ENCODE assay signal across 9 cellular contexts in genomic region chr2:11483806-11484147, GRCh38. TPM values are rescaled to one million over a fixed set of nuclear protein-coding genes. Genes with fewer than 3 reads are reported as not detected.
DNase-seq lines count a peak whose midpoint lies in the region; ATAC-seq, FAIRE-seq and TF ChIP-seq lines count a peak whose summit lies in the region.
"Had no signal": no experiment of that assay in that cellular context is flagged by ENCODE, and none has a peak within 500 bp of the region (broad histone marks: within the 10 kb centered on the region; RNA-seq: fewer than 3 reads in every experiment).

No MANE protein-coding gene starts in this region.

- no peaks in the 10 kb centered on the region for H3K36me3 ChIP-seq in astrocyte (ENCODE audit: insufficient read depth, low read length)
- no peaks in the 10 kb centered on the region for H3K36me3 ChIP-seq in neural cell (ENCODE audit: insufficient read depth, low read length)

- H3K27ac Mint-ChIP-seq in CD4-positive, alpha-beta T cell = no peak overlapping the region
- H3K27ac Mint-ChIP-seq in astrocyte (ENCODE audit: unreplicated experiment) = no peak overlapping the region
- H3K27ac Mint-ChIP-seq: activated CD8-positive, alpha-beta T cell treated with anti-CD3 and anti-CD28 coated beads for 36 hours had no signal

- peaks cover 6% of the 10 kb centered on the region for H3K4me1 ChIP-seq in astrocyte (ENCODE audit: insufficient read depth, low read length)

- no peak for TF ChIP-seq RAD21 in neural cell (conservative IDR thresholded peaks at IDR 0.05)

- H3F3A ChIP-seq in neural cell (ENCODE audit: insufficient read depth, low read length, poor library complexity, severe bottlenecking) = no peaks in the 10 kb centered on the region

- no peak for FAIRE-seq in astrocyte (lab: Jason Lieb, UNC)

- ATAC-seq in CD4-positive, alpha-beta T cell (ENCODE audit: poor library complexity) = no peak
- ATAC-seq in HG02678 (IDR thresholded peaks at IDR 0.05; ENCODE audit: unreplicated experiment) = no peak

- peaks cover 49% of the 10 kb centered on the region for H3K27me3 ChIP-seq in CD4-positive, alpha-beta T cell (ENCODE audit: control insufficient read depth, insufficient read depth, low read length)
- H3K27me3 ChIP-seq in astrocyte (ENCODE audit: insufficient read depth, low read length) = peaks cover 64% of the 10 kb centered on the region
- no peaks in the 10 kb centered on the region for H3K27me3 ChIP-seq in neural cell (ENCODE audit: insufficient read depth, low read depth, low read length)

- no peaks in the 10 kb centered on the region for H3K9me2 ChIP-seq in neural cell (ENCODE audit: insufficient read depth, low read length)

- intact Hi-C loops in CD4-positive, alpha-beta T cell (cut with DNase I, micrococcal nuclease) = no loop called here

- no peak for DNase-seq in CD4-positive, alpha-beta T cell
- peak; percentile 29 for DNase-seq in G401 (ENCODE audit: low spot score)
- no peak for DNase-seq in astrocyte (ENCODE audit: low read depth)
- DNase-seq in GM13977 (ENCODE audit: low spot score) = no peak
- DNase-seq in NCI-H774 (lab: John Stamatoyannopoulos, UW) = no peak

- no peaks in the 10 kb centered on the region for H3K9me3 Mint-ChIP-seq in CD4-positive, alpha-beta T cell
- H3K9me3 Mint-ChIP-seq in astrocyte (ENCODE audit: unreplicated experiment) = no peaks in the 10 kb centered on the region
- H3K9me3 Mint-ChIP-seq: activated CD8-positive, alpha-beta T cell treated with anti-CD3 and anti-CD28 coated beads for 36 hours; T-cell had no signal

- TF ChIP-seq EP300 in neural cell (conservative IDR thresholded peaks at IDR 0.05; ENCODE audit: poor library complexity, severe bottlenecking) = no peak

- in situ Hi-C loops in G401 (cut with HindIII; ENCODE audit: low sequenced_read_pairs) (no loop called here), GM13977 (cut with MboI; ENCODE audit: low pct_unique_long_range_greater_than_20kb, low sequenced_read_pairs, unreplicated experiment) (loop anchor here (25.0 kb wide), 1 partner anchor 1529 kb away; no protein-coding TSS in a partner anchor)

- H3K4me1 Mint-ChIP-seq in CD4-positive, alpha-beta T cell (ENCODE audit: low read depth) = peaks cover 11% of the 10 kb centered on the region
- H3K4me1 Mint-ChIP-seq in astrocyte (ENCODE audit: low read depth, unreplicated experiment) = peaks cover 6% of the 10 kb centered on the region

- H3K9ac ChIP-seq in astrocyte (ENCODE audit: low read length) (no peak overlapping the region), neural cell (ENCODE audit: low read length) (peak overlapping the region; percentile 80)

- H3K79me2 ChIP-seq in astrocyte (ENCODE audit: insufficient read depth, low read length) (no peaks in the 10 kb centered on the region), neural cell (replicated peaks; ENCODE audit: insufficient read depth, low read length) (peaks cover 37% of the 10 kb centered on the region)

- peak overlapping the region; percentile 0 for H3K4me3 Mint-ChIP-seq in CD4-positive, alpha-beta T cell
- peak overlapping the region; percentile 99 for H3K4me3 Mint-ChIP-seq in astrocyte (ENCODE audit: unreplicated experiment)

- H3K4me3 ChIP-seq in astrocyte (ENCODE audit: insufficient read depth, low read depth, low read length) (no peak overlapping the region), neural cell (ENCODE audit: low read length) (peak overlapping the region; percentile 88)

- no peak overlapping the region for H3K4me2 ChIP-seq in astrocyte (ENCODE audit: low read length)
- H3K4me2 ChIP-seq in neural cell (ENCODE audit: low read length) = peak overlapping the region; percentile 73

- H2AFZ ChIP-seq in astrocyte (ENCODE audit: low read depth, low read length) (no peak overlapping the region), neural cell (ENCODE audit: low read depth, low read length) (peak overlapping the region; percentile 73)

- H3K36me3 Mint-ChIP-seq in CD4-positive, alpha-beta T cell (ENCODE audit: low read depth) = no peaks in the 10 kb centered on the region
- peaks cover 1% of the 10 kb centered on the region for H3K36me3 Mint-ChIP-seq in astrocyte (ENCODE audit: low read depth, unreplicated experiment)
- H3K36me3 Mint-ChIP-seq: T-cell had no signal

- H3K27me3 Mint-ChIP-seq in CD4-positive, alpha-beta T cell = peaks cover 81% of the 10 kb centered on the region
- H3K27me3 Mint-ChIP-seq in astrocyte (ENCODE audit: low read depth, unreplicated experiment) = peaks cover 10% of the 10 kb centered on the region

- H4K20me1 ChIP-seq in astrocyte (ENCODE audit: insufficient read depth, low read length) = no peaks in the 10 kb centered on the region
- no peaks in the 10 kb centered on the region for H4K20me1 ChIP-seq in neural cell (ENCODE audit: insufficient read depth)

- POLR2A ChIA-PET in CD4-positive, alpha-beta T cell (lab: Charles Lee) = no interaction called here

- H3K9me3 ChIP-seq in CD4-positive, alpha-beta T cell (ENCODE audit: control insufficient read depth, low read length) = no peaks in the 10 kb centered on the region
- H3K9me3 ChIP-seq in astrocyte (ENCODE audit: insufficient read depth, low read depth, low read length) (peaks cover 4% of the 10 kb centered on the region), neural cell (ENCODE audit: low read length) (no peaks in the 10 kb centered on the region)

- no peak for TF ChIP-seq CTCF in CD4-positive, alpha-beta T cell (IDR thresholded peaks at IDR 0.05)
- TF ChIP-seq CTCF in astrocyte (IDR thresholded peaks at IDR 0.05; ENCODE audit: insufficient read depth, low read depth, low read length) = no peak
- TF ChIP-seq CTCF in neural cell (IDR thresholded peaks at IDR 0.05; ENCODE audit: poor library complexity, severe bottlenecking) = no peak
- no peak for TF ChIP-seq CTCF in GM13977 (IDR thresholded peaks at IDR 0.05; ENCODE audit: extremely low read depth, insufficient read depth, missing control alignments)

- CTCF ChIA-PET in CD4-positive, alpha-beta T cell (lab: Charles Lee) = no interaction called here

- H3K27ac ChIP-seq in CD4-positive, alpha-beta T cell (ENCODE audit: low read depth, low read length) = no peak overlapping the region
- H3K27ac ChIP-seq in astrocyte (ENCODE audit: low read depth, low read length) (no peak overlapping the region), neural cell (ENCODE audit: low read length) (peak overlapping the region; percentile 80)

TF ChIP-seq in neural cell, 6 proteins besides CTCF, POLR2A, EP300 and RAD21:
- no peak for TF ChIP-seq REST (IDR thresholded peaks at IDR 0.05; ENCODE audit: borderline replicate concordance)
- no peak for TF ChIP-seq TAF1 (IDR thresholded peaks at IDR 0.05; ENCODE audit: low read depth)
- TF ChIP-seq EZH2 (IDR thresholded peaks at IDR 0.05; ENCODE audit: borderline replicate concordance, insufficient read depth, low read length, poor library complexity, severe bottlenecking) = no peak
- TF ChIP-seq MXI1 (conservative IDR thresholded peaks at IDR 0.05; ENCODE audit: poor library complexity, severe bottlenecking) = no peak
- no peak for TF ChIP-seq POLR2AphosphoS5 (IDR thresholded peaks at IDR 0.05)
- no peak for TF ChIP-seq SMC3 (conservative IDR thresholded peaks at IDR 0.05; ENCODE audit: poor library complexity)

RNA-seq across cellular contexts. Expression of gene E2F6, which starts 17.8 kb away (rescaled TPM):
- total RNA-seq in CD4-positive, alpha-beta T cell = 1 to 10 TPM; 3.5 to 4.2 TPM
- total RNA-seq in G401 (2014; rRNA removed; shearing (Covaris generic)) = 42.2 and 60.8 TPM in 2 replicates
- total RNA-seq in astrocyte = 20.3 and 22.1 TPM in 2 replicates
- polyA plus RNA-seq in neural cell = 29.7 and 39.1 TPM in 2 replicates
- 23.4 and 29.5 TPM in 2 replicates for polyA minus RNA-seq in neural cell

RNA-seq across cellular contexts. Expression of gene GREB1, which starts 50.1 kb away (rescaled TPM):
- under 1 TPM; 0.22 to 0.31 TPM for total RNA-seq in CD4-positive, alpha-beta T cell
- 7.9 and 14.7 TPM in 2 replicates for total RNA-seq in G401 (2014; rRNA removed; shearing (Covaris generic))
- total RNA-seq in astrocyte = 9.3 and 14.5 TPM in 2 replicates
- polyA plus RNA-seq in neural cell = 17.2 and 24.5 TPM in 2 replicates
- 39.4 and 45.1 TPM in 2 replicates for polyA minus RNA-seq in neural cell
